ENCODE assay signal across 16 cellular contexts in genomic region chr3:152827313-152827712, GRCh38. TPM values are rescaled to one million over a fixed set of nuclear protein-coding genes. Genes with fewer than 3 reads are reported as not detected.
DNase-seq lines count a peak whose midpoint lies in the region; TF ChIP-seq lines count a peak whose summit lies in the region.
"Had no signal": no experiment of that assay in that cellular context is flagged by ENCODE, and none has a peak within 500 bp of the region (broad histone marks: within the 10 kb centered on the region; RNA-seq: fewer than 3 reads in every experiment).

No MANE protein-coding gene starts in this region.

- H2BK120ac ChIP-seq in mesendoderm (ENCODE audit: low read depth, low read length), result no peak overlapping the region

- no peak overlapping the region for H2BK5ac ChIP-seq in mesendoderm (ENCODE audit: low read length)

- H3K4ac ChIP-seq in mesendoderm (ENCODE audit: low read depth, low read length), result no peak overlapping the region

- H3K27me3 Mint-ChIP-seq in neural progenitor cell (ENCODE audit: insufficient read depth, low read depth), result no peaks in the 10 kb centered on the region

- H3K27ac ChIP-seq in C4-2B (peak overlapping the region; percentile 56), ascending aorta (peak overlapping the region; percentile 12 to 41), mesendoderm (ENCODE audit: low read depth, low read length) (no peak overlapping the region), neural progenitor cell (no peak overlapping the region)
- H3K27ac ChIP-seq: BLaER1 had no signal

- no peaks in the 10 kb centered on the region for H4K20me1 ChIP-seq in Loucy (ENCODE audit: insufficient read depth, low read length, poor library complexity, severe bottlenecking)
- H4K20me1 ChIP-seq in neural progenitor cell (ENCODE audit: low read depth), result no peaks in the 10 kb centered on the region
- H4K20me1 ChIP-seq: BLaER1 had no signal

- H3F3A ChIP-seq in Loucy (ENCODE audit: low read depth), result no peaks in the 10 kb centered on the region
- H3F3A ChIP-seq in neural progenitor cell (ENCODE audit: low read depth), result no peaks in the 10 kb centered on the region

- no peaks in the 10 kb centered on the region for H3K36me3 Mint-ChIP-seq in neural progenitor cell
- H3K36me3 Mint-ChIP-seq: CD8-positive, alpha-beta T cell had no signal

- H3K4me2 ChIP-seq in Loucy (ENCODE audit: low read depth, low read length, poor library complexity, severe bottlenecking) (no peak overlapping the region), mesendoderm (ENCODE audit: low read length) (no peak overlapping the region), neural progenitor cell (no peak overlapping the region)
- H3K4me2 ChIP-seq: BLaER1 had no signal

- H3K27ac Mint-ChIP-seq in neural progenitor cell, result no peak overlapping the region
- H3K27ac Mint-ChIP-seq: CD8-positive, alpha-beta T cell; H9 had no signal

- H3K4me1 Mint-ChIP-seq in neural progenitor cell, result no peaks in the 10 kb centered on the region
- H3K4me1 Mint-ChIP-seq: H9 had no signal

- H3K9me3 ChIP-seq in Loucy (ENCODE audit: insufficient read depth, low read depth, low read length) (no peaks in the 10 kb centered on the region), ascending aorta (no peaks in the 10 kb centered on the region), neural progenitor cell (ENCODE audit: low read depth) (no peaks in the 10 kb centered on the region)
- H3K9me3 ChIP-seq: BLaER1 had no signal

- peak overlapping the region; percentile 56 for H3K18ac ChIP-seq in mesendoderm (ENCODE audit: low read length)

- intact Hi-C loops in ascending aorta (cut with DNase I), result no loop called here

- H3K9me2 ChIP-seq in Loucy (replicated peaks; ENCODE audit: low read depth, low read length), result no peaks in the 10 kb centered on the region

- H3K4me3 ChIP-seq in Loucy (ENCODE audit: low read length, poor library complexity, severe bottlenecking), result no peak overlapping the region
- H3K4me3 ChIP-seq in ascending aorta, result no peak overlapping the region
- H3K4me3 ChIP-seq in mesendoderm (ENCODE audit: low read length), result no peak overlapping the region
- no peak overlapping the region for H3K4me3 ChIP-seq in neural progenitor cell
- H3K4me3 ChIP-seq: BLaER1 had no signal

- H3K36me3 ChIP-seq in Loucy (ENCODE audit: insufficient read depth, low read length), result no peaks in the 10 kb centered on the region
- H3K36me3 ChIP-seq in ascending aorta, result no peaks in the 10 kb centered on the region
- no peaks in the 10 kb centered on the region for H3K36me3 ChIP-seq in mesendoderm (ENCODE audit: control insufficient read depth, insufficient read depth, low read length)
- H3K36me3 ChIP-seq in neural progenitor cell, result no peaks in the 10 kb centered on the region
- H3K36me3 ChIP-seq: BLaER1 had no signal

- H3K9me3 Mint-ChIP-seq in neural progenitor cell, result no peaks in the 10 kb centered on the region
- H3K9me3 Mint-ChIP-seq: CD8-positive, alpha-beta T cell; H9 had no signal

- no peak overlapping the region for H3K56ac ChIP-seq in mesendoderm (ENCODE audit: low read length)

- H2AFZ ChIP-seq in Loucy (ENCODE audit: low read length) (peak overlapping the region; percentile 65), neural progenitor cell (replicated peaks) (no peak overlapping the region)

- H3K4me3 Mint-ChIP-seq in neural progenitor cell, result no peak overlapping the region
- H3K4me3 Mint-ChIP-seq: CD8-positive, alpha-beta T cell; H9 had no signal

- no peak overlapping the region for H2AK5ac ChIP-seq in mesendoderm (ENCODE audit: low read length)

- H4K5ac ChIP-seq in mesendoderm (ENCODE audit: low read length), result no peak overlapping the region

- no peak overlapping the region for H4K8ac ChIP-seq in mesendoderm (ENCODE audit: low read depth, low read length)

- DNase-seq in ascending aorta (ENCODE audit: low spot score in 2 of 2), result no peak
- DNase-seq in mesendoderm, result no peak
- no peak for DNase-seq in NCI-H2227 treated with DMSO at 0.1 percent for 48 hours (lab: John Stamatoyannopoulos, UW)
- no peak for DNase-seq in neural progenitor cell (ENCODE audit: low spot score)
- DNase-seq in HuH-7 (ENCODE audit: low spot score), result no peak
- DNase-seq: 8988T; Calu3; CD8-positive, alpha-beta T cell; DMS 273 treated with DMSO at 0.1 percent for 48 hours; DND-41; EL; GOT3; H9 had no signal

- WGBS in mesendoderm (ENCODE audit: extremely low coverage, insufficient coverage, low lambda C conversion rate), result no CpG with 5 or more reads among the region's 3 CpGs

- H3K4me1 ChIP-seq in Loucy (ENCODE audit: insufficient read depth, low read length, poor library complexity, severe bottlenecking) (peaks cover 13% of the 10 kb centered on the region), ascending aorta (no peaks in the 10 kb centered on the region), mesendoderm (ENCODE audit: control insufficient read depth, low read depth, low read length) (no peaks in the 10 kb centered on the region), neural progenitor cell (no peaks in the 10 kb centered on the region)
- H3K4me1 ChIP-seq: BLaER1 had no signal

- no peak overlapping the region for H3K9ac ChIP-seq in Loucy (ENCODE audit: low read depth, low read length, poor library complexity, severe bottlenecking)
- H3K9ac ChIP-seq in mesendoderm (ENCODE audit: low read length), result no peak overlapping the region
- H3K9ac ChIP-seq in neural progenitor cell, result no peak overlapping the region
- H3K9ac ChIP-seq: BLaER1 had no signal

- H3K27me3 ChIP-seq in Loucy (ENCODE audit: insufficient read depth, low read length, poor library complexity, severe bottlenecking) (no peaks in the 10 kb centered on the region), ascending aorta (no peaks in the 10 kb centered on the region), mesendoderm (ENCODE audit: insufficient read depth, low read length, poor library complexity) (no peaks in the 10 kb centered on the region), neural progenitor cell (no peaks in the 10 kb centered on the region)
- H3K27me3 ChIP-seq: BLaER1 had no signal

- H2BK15ac ChIP-seq in mesendoderm (replicated peaks; ENCODE audit: low read depth), result no peak overlapping the region

- H3K79me2 ChIP-seq in Loucy (ENCODE audit: insufficient read depth, low read length) (no peaks in the 10 kb centered on the region), mesendoderm (ENCODE audit: control insufficient read depth, insufficient read depth, low read length) (no peaks in the 10 kb centered on the region), neural progenitor cell (ENCODE audit: low read depth) (no peaks in the 10 kb centered on the region)

- no peaks in the 10 kb centered on the region for H3K79me1 ChIP-seq in mesendoderm (ENCODE audit: low read length)

- no peak overlapping the region for H3K23ac ChIP-seq in mesendoderm (ENCODE audit: low read length)

- TF ChIP-seq CTCF in C4-2B (conservative IDR thresholded peaks at IDR 0.05), result no peak
- no peak for TF ChIP-seq CTCF in Loucy (conservative IDR thresholded peaks at IDR 0.05; ENCODE audit: low read length)
- TF ChIP-seq CTCF in ascending aorta (IDR thresholded peaks at IDR 0.05), result no peak
- no peak for TF ChIP-seq CTCF in neural progenitor cell (IDR thresholded peaks at IDR 0.05)

RNA-seq across cellular contexts. Expression of gene P2RY1, which starts 7.6 kb away (rescaled TPM):
- 8.8 TPM for total RNA-seq in ascending aorta
- polyA plus RNA-seq in mesendoderm (2013, experiment 1 of 2), result 12.5 TPM
- 12.2 TPM for polyA plus RNA-seq in mesendoderm (2013, experiment 2 of 2)
- total RNA-seq in neural progenitor cell (ENCODE audit: low replicate concordance), result 3.0 and 3.9 TPM in 2 replicates

Comparison
In these comparisons a context has a peak if more than half of its experiments do, and no peak if none do; other contexts are left out.
1. H3K27ac ChIP-seq: peak in C4-2B (single experiment) and ascending aorta (2 of 2); none in mesendoderm (single experiment) and neural progenitor cell (single experiment).